12 cellular contexts compared by ENCODE assay signal in genomic region chr7:129191272-129191671, GRCh38.
"Had no signal": no experiment of that assay in that cellular context is flagged by ENCODE, and none has a peak within 500 bp of the region (broad histone marks: within the 10 kb centered on the region; RNA-seq: fewer than 3 reads in every experiment).

No MANE protein-coding gene starts in this region.

- ATAC-seq: activated CD4-positive, CD25-positive, alpha-beta regulatory T cell treated with anti-CD3 and anti-CD28 coated beads, Interleukin-2, amount 50 U/mL, for 24 hours; effector memory CD8-positive, alpha-beta T cell; right cardiac atrium; stimulated activated naive CD8-positive, alpha-beta T cell treated with anti-CD3 and anti-CD28 coated beads, Interleukin-15, amount 100 ng/mL, for 72 hours had no signal

- H3K4me3 Mint-ChIP-seq: dendritic cell treated with granulocyte-macrophage colony-stimulating factor and Interleukin-4, amounts not matched to agents 40 ng/mL and 50 ng/mL, for 4 days; effector memory CD8-positive, alpha-beta T cell; stimulated activated naive CD8-positive, alpha-beta T cell treated with anti-CD3 and anti-CD28 coated beads, Interleukin-15, amount 100 ng/mL, for 72 hours had no signal

- DNase-seq: activated naive CD4-positive, alpha-beta T cell treated with Interleukin-2 at 50 U/mL for 16 hours; activated T-cell treated with anti-CD3 and anti-CD28 coated beads for 4 hours; effector memory CD8-positive, alpha-beta T cell; foreskin melanocyte; head of caudate nucleus; immature natural killer cell; right cardiac atrium; spleen; stimulated activated naive CD8-positive, alpha-beta T cell treated with anti-CD3 and anti-CD28 coated beads, Interleukin-15, amount 100 ng/mL, for 72 hours; testis had no signal

- H3K9me3 Mint-ChIP-seq: dendritic cell treated with granulocyte-macrophage colony-stimulating factor and Interleukin-4, amounts not matched to agents 40 ng/mL and 50 ng/mL, for 4 days; effector memory CD8-positive, alpha-beta T cell; immature natural killer cell; stimulated activated naive CD8-positive, alpha-beta T cell treated with anti-CD3 and anti-CD28 coated beads, Interleukin-15, amount 100 ng/mL, for 72 hours had no signal

- H3K27ac Mint-ChIP-seq: dendritic cell treated with granulocyte-macrophage colony-stimulating factor and Interleukin-4, amounts not matched to agents 40 ng/mL and 50 ng/mL, for 4 days; effector memory CD8-positive, alpha-beta T cell; immature natural killer cell; stimulated activated naive CD8-positive, alpha-beta T cell treated with anti-CD3 and anti-CD28 coated beads, Interleukin-15, amount 100 ng/mL, for 72 hours had no signal
